In genomic region chr1:154434346-154435075, GRCh38 we compare ENCODE assay signal across 14 cellular contexts. TPM values are rescaled to one million over a fixed set of nuclear protein-coding genes. Genes with fewer than 3 reads are reported as not detected.
DNase-seq lines count a peak whose midpoint lies in the region; ATAC-seq and TF ChIP-seq lines count a peak whose summit lies in the region.
"Had no signal": no experiment of that assay in that cellular context is flagged by ENCODE, and none has a peak within 500 bp of the region (broad histone marks: within the 10 kb centered on the region; RNA-seq: fewer than 3 reads in every experiment).

No MANE protein-coding gene starts in this region.

- ATAC-seq in right cardiac atrium (peak; percentile 88 to 91), psoas muscle (peak in 2 of 4 donors; percentile 31 to 39), HG03469 (IDR thresholded peaks at IDR 0.05; ENCODE audit: unreplicated experiment) (no peak), HG03280 (IDR thresholded peaks at IDR 0.05; ENCODE audit: unreplicated experiment) (no peak)
- ATAC-seq in activated T-cell treated with anti-CD3 and anti-CD28 coated beads, Interleukin-2, amount 50 U/mL, for 72 hours (replicated peaks in 1 of 2) = no peak
- ATAC-seq: stimulated activated memory B cell treated with anti-CD40 and anti-IgM and Interleukin-4, amounts not matched to agents 10 μg/mL and 1 μg/mL and 100 μg/mL, for 72 hours had no signal

- intact Hi-C loops in CD4-positive, alpha-beta memory T cell (cut with micrococcal nuclease) = no loop called here
- intact Hi-C loops in right cardiac atrium (cut with DNase I) = no loop called here
- intact Hi-C loops in psoas muscle (cut with DNase I) = loop anchor here in 1 of 2 donors (5.0 kb wide), 1 partner anchor 927 kb away; no protein-coding TSS in a partner anchor

- no peak overlapping the region for H3K4me3 ChIP-seq in CD4-positive, alpha-beta memory T cell (ENCODE audit: low read length in 2 of 2)
- H3K4me3 ChIP-seq in right cardiac atrium (ENCODE audit: low read length) (no peak overlapping the region), psoas muscle (peak overlapping the region; percentile 30)
- H3K4me3 ChIP-seq: HAP-1 had no signal

- no peak overlapping the region for H3K4me3 Mint-ChIP-seq in CD4-positive, alpha-beta memory T cell
- H3K4me3 Mint-ChIP-seq in brain = no peak overlapping the region
- H3K4me3 Mint-ChIP-seq in activated T-cell treated with anti-CD3 and anti-CD28 coated beads, Interleukin-2, amount 50 U/mL, for 72 hours = no peak overlapping the region
- H3K4me3 Mint-ChIP-seq: stimulated activated memory B cell treated with anti-CD40 and anti-IgM and Interleukin-4, amounts not matched to agents 10 μg/mL and 1 μg/mL and 100 μg/mL, for 72 hours had no signal

- no peaks in the 10 kb centered on the region for H3K27me3 ChIP-seq in CD4-positive, alpha-beta memory T cell (ENCODE audit: insufficient read depth, low read length)
- H3K27me3 ChIP-seq in right cardiac atrium (ENCODE audit: control insufficient read depth, insufficient read depth) (no peaks in the 10 kb centered on the region), psoas muscle (ENCODE audit: insufficient read depth in 3 of 3, low read length in 2 of 3) (no peaks in the 10 kb centered on the region)

- peak overlapping the region in 6 of 7 donors; percentile 21 to 75 (median 62) for H3K27ac Mint-ChIP-seq in CD4-positive, alpha-beta memory T cell
- H3K27ac Mint-ChIP-seq in brain = peak overlapping the region in 4 of 5 experiments; percentile 26 to 52 (median 30)
- H3K27ac Mint-ChIP-seq in activated T-cell treated with anti-CD3 and anti-CD28 coated beads, Interleukin-2, amount 50 U/mL, for 72 hours = no peak overlapping the region
- H3K27ac Mint-ChIP-seq: stimulated activated memory B cell treated with anti-CD40 and anti-IgM and Interleukin-4, amounts not matched to agents 10 μg/mL and 1 μg/mL and 100 μg/mL, for 72 hours had no signal

- CTCF ChIA-PET in CD4-positive, alpha-beta memory T cell (lab: Charles Lee; ENCODE audit: partially characterized antibody) = interaction anchor here (0.9 to 1.0 kb wide), 2 partner anchors 15 to 31 kb away, joined by 3 read pairs; no protein-coding TSS in a partner anchor

- H3K27me3 Mint-ChIP-seq in CD4-positive, alpha-beta memory T cell = no peaks in the 10 kb centered on the region
- peaks cover 2% of the 10 kb centered on the region for H3K27me3 Mint-ChIP-seq in brain
- H3K27me3 Mint-ChIP-seq in activated T-cell treated with anti-CD3 and anti-CD28 coated beads, Interleukin-2, amount 50 U/mL, for 72 hours (ENCODE audit: low read depth) = no peaks in the 10 kb centered on the region
- H3K27me3 Mint-ChIP-seq: stimulated activated memory B cell treated with anti-CD40 and anti-IgM and Interleukin-4, amounts not matched to agents 10 μg/mL and 1 μg/mL and 100 μg/mL, for 72 hours had no signal

- H3K36me3 Mint-ChIP-seq in CD4-positive, alpha-beta memory T cell = peaks cover 52 to 73% of the 10 kb centered on the region in 2 donors
- no peaks in the 10 kb centered on the region for H3K36me3 Mint-ChIP-seq in brain
- H3K36me3 Mint-ChIP-seq in activated T-cell treated with anti-CD3 and anti-CD28 coated beads, Interleukin-2, amount 50 U/mL, for 72 hours (ENCODE audit: insufficient read depth in 2 of 2) = peaks cover 0 to 2% of the 10 kb centered on the region in 2 donors

- no peaks in the 10 kb centered on the region for H3K9me3 Mint-ChIP-seq in CD4-positive, alpha-beta memory T cell
- H3K9me3 Mint-ChIP-seq in brain = peaks cover 0 to 5% (median 0%) of the 10 kb centered on the region in 5 experiments
- no peaks in the 10 kb centered on the region for H3K9me3 Mint-ChIP-seq in activated T-cell treated with anti-CD3 and anti-CD28 coated beads, Interleukin-2, amount 50 U/mL, for 72 hours
- H3K9me3 Mint-ChIP-seq: stimulated activated memory B cell treated with anti-CD40 and anti-IgM and Interleukin-4, amounts not matched to agents 10 μg/mL and 1 μg/mL and 100 μg/mL, for 72 hours had no signal

- POLR2A ChIA-PET in CD4-positive, alpha-beta memory T cell (lab: Charles Lee; ENCODE audit: partially characterized antibody) = interaction anchor here (1.3 to 3.7 kb wide), 3 partner anchors 14 to 83 kb away, joined by 3 to 22 read pairs (median 6); no protein-coding TSS in a partner anchor

- peaks cover 60% of the 10 kb centered on the region for H3K4me1 ChIP-seq in CD4-positive, alpha-beta memory T cell (ENCODE audit: insufficient read depth, low read length)
- H3K4me1 ChIP-seq in right cardiac atrium (ENCODE audit: control insufficient read depth, insufficient read depth, low read length) (peaks cover 10% of the 10 kb centered on the region), psoas muscle (peaks cover 38% of the 10 kb centered on the region)

- TF ChIP-seq CTCF in brain (conservative IDR thresholded peaks at IDR 0.05) = no peak
- TF ChIP-seq CTCF in psoas muscle (IDR thresholded peaks at IDR 0.05) = no peak

- 17% methylated on average over 18 of the region's 18 CpGs for WGBS in right cardiac atrium
- 20 to 44% (median 20%) methylated on average over 18 of the region's 18 CpGs for WGBS in psoas muscle, 3 donors

- no peak for DNase-seq in CD4-positive, alpha-beta memory T cell
- DNase-seq in right cardiac atrium (peak; percentile 85 to 93 (median 91)), psoas muscle (peak; percentile 69 to 89), DMS79 (lab: John Stamatoyannopoulos, UW) (no peak)
- no peak for DNase-seq in activated T-cell treated with anti-CD3 and anti-CD28 coated beads, Interleukin-2, amount 50 U/mL, for 72 hours
- DNase-seq: activated T-cell treated with anti-CD3 and anti-CD28 coated beads, Interleukin-2, amount 50 U/mL, for 48 hours; NCI-H345; retina had no signal

- H3K36me3 ChIP-seq in CD4-positive, alpha-beta memory T cell (ENCODE audit: insufficient read depth, low read length) = peaks cover 53% of the 10 kb centered on the region
- peaks cover 0 to 100% of the 10 kb centered on the region in 2 donors for H3K36me3 ChIP-seq in psoas muscle (ENCODE audit: insufficient read depth in 1 of 2, low read depth in 1 of 2)
- H3K36me3 ChIP-seq: HAP-1 had no signal

- peaks cover 28 to 60% (median 48%) of the 10 kb centered on the region in 4 donors for H3K4me1 Mint-ChIP-seq in CD4-positive, alpha-beta memory T cell
- peaks cover 25% of the 10 kb centered on the region for H3K4me1 Mint-ChIP-seq in brain
- peaks cover 50% of the 10 kb centered on the region for H3K4me1 Mint-ChIP-seq in activated T-cell treated with anti-CD3 and anti-CD28 coated beads, Interleukin-2, amount 50 U/mL, for 72 hours (ENCODE audit: low read depth)

- H3K9me3 ChIP-seq in CD4-positive, alpha-beta memory T cell (ENCODE audit: control insufficient read depth in 1 of 2, low read length in 2 of 2) = no peaks in the 10 kb centered on the region
- H3K9me3 ChIP-seq in right cardiac atrium (ENCODE audit: control insufficient read depth, low read length) = no peaks in the 10 kb centered on the region
- H3K9me3 ChIP-seq in psoas muscle = no peaks in the 10 kb centered on the region
- H3K9me3 ChIP-seq: HAP-1 had no signal

- H3K27ac ChIP-seq in CD4-positive, alpha-beta memory T cell (ENCODE audit: low read depth, low read length) = no peak overlapping the region
- H3K27ac ChIP-seq in right cardiac atrium (ENCODE audit: low read length) (peak overlapping the region; percentile 77), psoas muscle (peak overlapping the region; percentile 81)
- H3K27ac ChIP-seq: HL-60 had no signal

RNA-seq across cellular contexts. Expression of gene IL6R, which starts 29.4 kb away (rescaled TPM):
- total RNA-seq in CD4-positive, alpha-beta memory T cell = 100 to 1,000 TPM; 101 to 106 TPM
- polyA plus RNA-seq in CD4-positive, alpha-beta memory T cell = 10 to 100 TPM; 54.6 to 73.0 TPM
- polyA plus RNA-seq in brain (ENCODE audit: insufficient read depth, low read depth, low replicate concordance) = 1.4 TPM
- total RNA-seq in right cardiac atrium = 10 to 100 TPM in 3 of 4 donors, 1 to 10 TPM in 1; 8.9 to 13.2 (median 12.1) TPM
- 5.7 TPM for polyA plus RNA-seq in right cardiac atrium
- 100 to 1,000 TPM in 1 of 4 donors, 10 to 100 TPM in 3; 32.6 to 182 (median 80.9) TPM for total RNA-seq in psoas muscle
- 10 to 100 TPM; 41.7 to 97.7 (median 80.8) TPM for polyA plus RNA-seq in psoas muscle
- total RNA-seq in activated T-cell treated with anti-CD3 and anti-CD28 coated beads, Interleukin-2, amount 50 U/mL, for 72 hours = 10 to 100 TPM in 1 of 2 donors, 1 to 10 TPM in 1; 5.7 to 12.6 TPM

Comparison
In these comparisons a context has a peak if more than half of its experiments do, and no peak if none do; other contexts are left out.
1. DNase-seq: peak in right cardiac atrium (3 of 3) and psoas muscle (2 of 2); none in CD4-positive, alpha-beta memory T cell (0 of 5), DMS79 (single experiment) and activated T-cell treated with anti-CD3 and anti-CD28 coated beads, Interleukin-2, amount 50 U/mL, for 72 hours (0 of 2).
2. ATAC-seq: peak in right cardiac atrium (2 of 2); none in HG03469 (single experiment), HG03280 (single experiment) and activated T-cell treated with anti-CD3 and anti-CD28 coated beads, Interleukin-2, amount 50 U/mL, for 72 hours (0 of 2).